In the genomic region with DNA sequence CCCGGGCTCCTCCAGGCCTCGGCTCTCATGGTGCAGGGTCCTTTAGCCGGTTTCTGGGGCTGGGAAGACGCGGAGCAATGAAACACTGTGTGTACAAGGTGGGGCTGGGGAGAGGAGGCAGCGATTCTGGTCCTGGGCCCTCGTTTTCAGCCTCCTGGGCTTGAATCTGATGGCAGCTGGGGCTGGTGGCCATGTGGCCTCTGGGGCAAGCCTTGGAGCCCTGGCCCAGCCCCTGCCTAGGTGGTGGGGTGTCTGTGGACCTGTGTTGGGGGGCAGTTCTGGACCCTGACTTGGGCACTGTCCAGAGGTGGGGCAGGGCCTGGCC, we compare ENCODE assay signal across 22 cellular contexts. TPM values are rescaled to one million over a fixed set of nuclear protein-coding genes. Genes with fewer than 3 reads are reported as not detected.
A peak's percentile ranks its signal among the peaks of the same experiment; 100 is the strongest.
DNase-seq lines count a peak whose midpoint lies in the region; ATAC-seq, FAIRE-seq and TF ChIP-seq lines count a peak whose summit lies in the region.
"Had no signal": no experiment of that assay in that cellular context is flagged by ENCODE, and none has a peak within 500 bp of the region (broad histone marks: within the 10 kb centered on the region; RNA-seq: fewer than 3 reads in every experiment).

No MANE protein-coding gene starts in this region.

- H2AFZ ChIP-seq in GM23338 (no peak overlapping the region), H1 (ENCODE audit: low read length) (no peak overlapping the region), trophoblast cell (ENCODE audit: insufficient read depth, low read length, poor library complexity) (no peak overlapping the region)

- H3K23ac ChIP-seq in H1 (ENCODE audit: insufficient read length): no peak overlapping the region
- H3K23ac ChIP-seq in trophoblast cell (ENCODE audit: low read length): no peak overlapping the region

- no peak for TF ChIP-seq POLR2A in H1 (IDR thresholded peaks at IDR 0.05; ENCODE audit: control extremely low read depth in 1 of 2, low read depth in 2 of 2, low read length in 2 of 2)

- H3K9ac ChIP-seq in BLaER1 (peak overlapping the region; percentile 30; the same call in 1 of the 2 replicates), H1 (replicated peaks in 1 of 4; ENCODE audit: extremely low read depth in 1 of 4, low read depth in 3 of 4, low read length in 3 of 4) (no peak overlapping the region), trophoblast cell (ENCODE audit: low read length) (no peak overlapping the region)

- H3K23me2 ChIP-seq in H1 (ENCODE audit: low read depth, low read length): peaks cover 21% of the 10 kb centered on the region

- H3K9me3 ChIP-seq in BLaER1: no peaks in the 10 kb centered on the region
- H3K9me3 ChIP-seq in H1 (ENCODE audit: insufficient read depth in 2 of 2, low read depth in 1 of 2, low read length in 1 of 2): no peaks in the 10 kb centered on the region
- H3K9me3 ChIP-seq in trophoblast cell (ENCODE audit: insufficient read depth, low read depth, low read length): peaks cover 11% of the 10 kb centered on the region
- H3K9me3 ChIP-seq: HAP-1 had no signal

- H2AK5ac ChIP-seq in H1 (ENCODE audit: low read depth, low read length): no peak overlapping the region
- no peak overlapping the region for H2AK5ac ChIP-seq in trophoblast cell (ENCODE audit: low read length)

- no peak for ATAC-seq in GM23338
- no peak for ATAC-seq in naive thymus-derived CD8-positive, alpha-beta T cell
- no peak for ATAC-seq in HG02973 (IDR thresholded peaks at IDR 0.05; ENCODE audit: unreplicated experiment)
- no peak for ATAC-seq in natural killer cell treated with Interleukin-12 subunit alpha and Interleukin-12 subunit beta and Interleukin-15 and Interleukin-18, amount 100 ng/mL, for 72 hours
- ATAC-seq in HG03196 (IDR thresholded peaks at IDR 0.05; ENCODE audit: unreplicated experiment): no peak

- peak overlapping the region; percentile 50 for H3K27ac ChIP-seq in BLaER1
- no peak overlapping the region for H3K27ac ChIP-seq in GM23338 (ENCODE audit: low read depth)
- H3K27ac ChIP-seq in H1 (ENCODE audit: low read depth, low read length): no peak overlapping the region
- no peak overlapping the region for H3K27ac ChIP-seq in trophoblast cell (ENCODE audit: low read depth, low read length)
- H3K27ac ChIP-seq: HL-60 had no signal

- H3K27me3 ChIP-seq in BLaER1 (peaks cover 34% of the 10 kb centered on the region), GM23338 (ENCODE audit: insufficient read depth) (peaks cover 79% of the 10 kb centered on the region), H1 (replicated peaks in 1 of 4; ENCODE audit: control insufficient read depth in 3 of 4, extremely low read depth in 1 of 4, insufficient read depth in 3 of 4, low read length in 3 of 4) (peaks cover 31 to 61% (median 55%) of the 10 kb centered on the region in 4 experiments), trophoblast cell (ENCODE audit: insufficient read depth, low read length) (peaks cover 58% of the 10 kb centered on the region)

- H2BK15ac ChIP-seq in H1 (ENCODE audit: low read length): peak overlapping the region; percentile 92; the same call in 1 of the 2 replicates

- H2BK12ac ChIP-seq in H1 (ENCODE audit: low read depth, low read length) (no peak overlapping the region), trophoblast cell (ENCODE audit: low read length) (no peak overlapping the region)

- H2BK5ac ChIP-seq in H1 (ENCODE audit: low read depth, low read length) (peak overlapping the region; percentile 24; the same call in 1 of the 2 replicates), trophoblast cell (ENCODE audit: low read depth, low read length, poor library complexity) (no peak overlapping the region)

- H3K27me3 Mint-ChIP-seq in GM23338 (ENCODE audit: insufficient read depth, low read depth, poor library complexity): peaks cover 70% of the 10 kb centered on the region
- H3K27me3 Mint-ChIP-seq in naive thymus-derived CD8-positive, alpha-beta T cell: peaks cover 0 to 2% (median 0%) of the 10 kb centered on the region in 5 donors
- peaks cover 0 to 4% of the 10 kb centered on the region in 2 donors for H3K27me3 Mint-ChIP-seq in natural killer cell treated with Interleukin-12 subunit alpha and Interleukin-12 subunit beta and Interleukin-15 and Interleukin-18, amount 100 ng/mL, for 72 hours

- H3K9me2 ChIP-seq in GM23338 (ENCODE audit: insufficient read depth): no peaks in the 10 kb centered on the region

- H3K56ac ChIP-seq in H1 (replicated peaks; ENCODE audit: insufficient read length, low read depth, low read length): no peak overlapping the region

- no peak overlapping the region for H4K12ac ChIP-seq in trophoblast cell (ENCODE audit: low read depth, low read length)

- POLR2A ChIA-PET in H1 (lab: Charles Lee; ENCODE audit: partially characterized antibody): interaction anchor here (1.6 to 9.3 kb wide), 2 partner anchors 15 to 104 kb away, joined by 3 to 70 read pairs; a partner anchor contains a TSS
- POLR2A ChIA-PET in naive thymus-derived CD8-positive, alpha-beta T cell (lab: Charles Lee): interaction anchor here (0.7 to 2.2 kb wide), 4 partner anchors 14 to 45 kb away, joined by 3 to 14 read pairs (median 6); no protein-coding TSS in a partner anchor

- TF ChIP-seq CTCF in GM23338 (conservative IDR thresholded peaks at IDR 0.05; ENCODE audit: low read depth in 2 of 2) (no peak), H1 (IDR thresholded peaks at IDR 0.05; ENCODE audit: control extremely low read depth in 1 of 3, insufficient read depth in 1 of 3, low read depth in 1 of 3, low read length in 3 of 3) (no peak)

- no peaks in the 10 kb centered on the region for H4K20me1 ChIP-seq in BLaER1
- H4K20me1 ChIP-seq in GM23338 (replicated peaks; ENCODE audit: insufficient read depth): no peaks in the 10 kb centered on the region
- H4K20me1 ChIP-seq in H1 (replicated peaks in 1 of 2; ENCODE audit: control insufficient read depth in 1 of 2, insufficient read depth in 2 of 2, low read length in 2 of 2): no peaks in the 10 kb centered on the region

- H2BK120ac ChIP-seq in H1 (replicated peaks; ENCODE audit: low read depth, low read length) (no peak overlapping the region), trophoblast cell (ENCODE audit: insufficient read depth, low read length, poor library complexity) (no peak overlapping the region)

- CTCF ChIA-PET in H1 (lab: Charles Lee; ENCODE audit: partially characterized antibody): interaction anchor here (0.6 to 41.5 kb wide), 5 partner anchors 15 to 323 kb away, joined by 3 to 778 read pairs (median 10); a partner anchor contains a TSS

- H3K27ac Mint-ChIP-seq in GM23338: no peak overlapping the region
- H3K27ac Mint-ChIP-seq in naive thymus-derived CD8-positive, alpha-beta T cell: peak overlapping the region in 7 of 10 donors; percentile 28 to 77 (median 72)
- H3K27ac Mint-ChIP-seq in natural killer cell treated with Interleukin-12 subunit alpha and Interleukin-12 subunit beta and Interleukin-15 and Interleukin-18, amount 100 ng/mL, for 72 hours: no peak overlapping the region
- H3K27ac Mint-ChIP-seq: CD14-positive monocyte had no signal

- H2BK20ac ChIP-seq in H1 (ENCODE audit: low read length): no peak overlapping the region

- H3K4me1 Mint-ChIP-seq in GM23338: peaks cover 61% of the 10 kb centered on the region
- H3K4me1 Mint-ChIP-seq in naive thymus-derived CD8-positive, alpha-beta T cell: peaks cover 20 to 57% (median 52%) of the 10 kb centered on the region in 4 donors
- peaks cover 9 to 11% of the 10 kb centered on the region in 2 donors for H3K4me1 Mint-ChIP-seq in natural killer cell treated with Interleukin-12 subunit alpha and Interleukin-12 subunit beta and Interleukin-15 and Interleukin-18, amount 100 ng/mL, for 72 hours (ENCODE audit: low read depth in 2 of 2)

- no peak for TF ChIP-seq EP300 in H1 (IDR thresholded peaks at IDR 0.05; ENCODE audit: borderline replicate concordance in 1 of 2, low read depth in 2 of 2, low read length in 2 of 2)

- H3K4me3 ChIP-seq in BLaER1 (peak overlapping the region; percentile 11; the same call in 1 of the 2 replicates), GM23338 (peak overlapping the region; percentile 85; the same call in 1 of the 2 replicates), H1 (ENCODE audit: extremely low read depth in 1 of 4, insufficient read depth in 2 of 4, low read depth in 3 of 4, low read length in 4 of 4) (peak overlapping the region in 2 of 4 experiments; percentile 10 to 71; a peak in 1 of 8 replicates), trophoblast cell (ENCODE audit: low read depth, low read length) (no peak overlapping the region)
- H3K4me3 ChIP-seq: HAP-1 had no signal

- H3K4me1 ChIP-seq in BLaER1 (peaks cover 69% of the 10 kb centered on the region), GM23338 (ENCODE audit: insufficient read depth) (peaks cover 77% of the 10 kb centered on the region), H1 (replicated peaks in 1 of 4; ENCODE audit: control insufficient read depth in 3 of 4, insufficient read depth in 4 of 4, low read length in 3 of 4) (peaks cover 5 to 73% (median 60%) of the 10 kb centered on the region in 4 experiments), trophoblast cell (ENCODE audit: control insufficient read depth in 1 of 2, insufficient read depth in 2 of 2, low read length in 2 of 2) (peaks cover 26 to 40% of the 10 kb centered on the region in 2 experiments)

- no peak for TF ChIP-seq RAD21 in H1 (IDR thresholded peaks at IDR 0.05 in 1 of 2, conservative IDR thresholded peaks at IDR 0.05 in 1 of 2; ENCODE audit: low read depth in 2 of 2, low read length in 2 of 2)

- H3K79me2 ChIP-seq in GM23338 (replicated peaks; ENCODE audit: insufficient read depth): no peaks in the 10 kb centered on the region
- no peaks in the 10 kb centered on the region for H3K79me2 ChIP-seq in H1 (ENCODE audit: control insufficient read depth in 1 of 2, insufficient read depth in 2 of 2, low read length in 2 of 2)
- H3K79me2 ChIP-seq in trophoblast cell (ENCODE audit: control insufficient read depth, insufficient read depth, low read length, poor library complexity): no peaks in the 10 kb centered on the region

- no peaks in the 10 kb centered on the region; the same call in 2 of the 3 replicates for H3K9me3 Mint-ChIP-seq in GM23338
- H3K9me3 Mint-ChIP-seq in naive thymus-derived CD8-positive, alpha-beta T cell: no peaks in the 10 kb centered on the region
- H3K9me3 Mint-ChIP-seq in natural killer cell treated with Interleukin-12 subunit alpha and Interleukin-12 subunit beta and Interleukin-15 and Interleukin-18, amount 100 ng/mL, for 72 hours: no peaks in the 10 kb centered on the region

- no peaks in the 10 kb centered on the region for H3K36me3 ChIP-seq in BLaER1
- H3K36me3 ChIP-seq in GM23338 (ENCODE audit: insufficient read depth): no peaks in the 10 kb centered on the region
- no peaks in the 10 kb centered on the region for H3K36me3 ChIP-seq in H1 (ENCODE audit: control insufficient read depth in 2 of 4, insufficient read depth in 4 of 4, low read length in 3 of 4)
- H3K36me3 ChIP-seq in trophoblast cell (ENCODE audit: control insufficient read depth in 1 of 2, insufficient read depth in 2 of 2, low read length in 2 of 2): no peaks in the 10 kb centered on the region
- H3K36me3 ChIP-seq: HAP-1 had no signal

- H3K79me1 ChIP-seq in H1 (ENCODE audit: low read depth, low read length): no peaks in the 10 kb centered on the region
- peaks cover 3% of the 10 kb centered on the region for H3K79me1 ChIP-seq in trophoblast cell (ENCODE audit: low read length)

- H3K4ac ChIP-seq in H1 (replicated peaks; ENCODE audit: insufficient read length, low read depth, low read length) (no peak overlapping the region), trophoblast cell (ENCODE audit: low read depth, low read length) (no peak overlapping the region)

- H3K4me2 ChIP-seq in BLaER1 (peak overlapping the region; percentile 88), GM23338 (peak overlapping the region; percentile 91), H1 (ENCODE audit: insufficient read depth in 1 of 2, low read depth in 2 of 2, low read length in 2 of 2) (peak overlapping the region; percentile 92 to 97), trophoblast cell (ENCODE audit: low read length) (no peak overlapping the region)

- no peak for FAIRE-seq in H1 (lab: Jason Lieb, UNC)
- FAIRE-seq: GM19239, HTR-8/SVneo had no signal

- DNase-seq in GM23338 (ENCODE audit: low spot score) (no peak), H1 (ENCODE audit: low read depth in 1 of 2, low spot score in 2 of 2) (no peak), trophoblast cell (no peak)
- no peak for DNase-seq in naive thymus-derived CD8-positive, alpha-beta T cell
- DNase-seq in natural killer cell treated with Interleukin-12 subunit alpha and Interleukin-12 subunit beta and Interleukin-15 and Interleukin-18, amount 100 ng/mL, for 72 hours (ENCODE audit: low spot score): no peak
- DNase-seq: DMS153, NCI-H1105, NCI-H1694, NCI-H446, SHP77 treated with DMSO at 0.1 percent for 48 hours had no signal

- 18% methylated on average over 7 of the region's 7 CpGs; no CpG with 5 or more reads in 1 of the 2 experiments for WGBS in H1 (ENCODE audit: extremely low coverage in 1 of 2, insufficient coverage in 1 of 2, insufficient read length in 1 of 2, insufficient replicate concordance in 2 of 2, low coverage in 1 of 2, low lambda C conversion rate in 2 of 2, missing lambda C conversion rate in 1 of 2), 2 experiments
- WGBS in trophoblast cell (ENCODE audit: extremely low coverage, insufficient coverage, insufficient read length): no CpG with 5 or more reads among the region's 7 CpGs

- H3F3A ChIP-seq in GM23338 (replicated peaks; ENCODE audit: low read depth): peaks cover 28% of the 10 kb centered on the region

- H4K91ac ChIP-seq in H1 (replicated peaks; ENCODE audit: insufficient read length, low read length): no peak overlapping the region
- no peak overlapping the region for H4K91ac ChIP-seq in trophoblast cell (ENCODE audit: low read depth, low read length)

- H3K14ac ChIP-seq in H1 (ENCODE audit: insufficient read length) (no peak overlapping the region), trophoblast cell (ENCODE audit: low read length) (no peak overlapping the region)

- H4K5ac ChIP-seq in H1 (ENCODE audit: insufficient read length, low read depth, low read length): no peak overlapping the region

- H4K8ac ChIP-seq in H1 (ENCODE audit: extremely low read depth, insufficient read depth, low read length): no peak overlapping the region
- no peak overlapping the region for H4K8ac ChIP-seq in trophoblast cell (ENCODE audit: low read depth, low read length)

- peak overlapping the region; percentile 54 for H3K4me3 Mint-ChIP-seq in GM23338
- H3K4me3 Mint-ChIP-seq in naive thymus-derived CD8-positive, alpha-beta T cell: peak overlapping the region in 1 of 10 donors; percentile 11
- no peak overlapping the region for H3K4me3 Mint-ChIP-seq in natural killer cell treated with Interleukin-12 subunit alpha and Interleukin-12 subunit beta and Interleukin-15 and Interleukin-18, amount 100 ng/mL, for 72 hours
- H3K4me3 Mint-ChIP-seq: CD14-positive monocyte had no signal

- peak overlapping the region; percentile 32; the same call in 1 of the 2 replicates for H3K18ac ChIP-seq in H1 (ENCODE audit: extremely low read depth, low read length)
- H3K18ac ChIP-seq in trophoblast cell (ENCODE audit: low read length): no peak overlapping the region

- no peaks in the 10 kb centered on the region; the same call in 2 of the 3 replicates for H3K36me3 Mint-ChIP-seq in GM23338 (ENCODE audit: low read depth)
- no peaks in the 10 kb centered on the region for H3K36me3 Mint-ChIP-seq in naive thymus-derived CD8-positive, alpha-beta T cell
- no peaks in the 10 kb centered on the region for H3K36me3 Mint-ChIP-seq in natural killer cell treated with Interleukin-12 subunit alpha and Interleukin-12 subunit beta and Interleukin-15 and Interleukin-18, amount 100 ng/mL, for 72 hours

RNA-seq across cellular contexts. Expression of a gene that starts 4.1 kb away (rescaled TPM):
- total RNA-seq in GM23338 (2014; rRNA removed; shearing (Covaris generic)): 8.7 and 12.3 TPM in 2 replicates
- polyA plus RNA-seq in GM23338 (2016; fragmentation: Nextera tagmentation; extraction: Ambion mirVana): 2.3 and 2.8 TPM in 2 replicates
- total RNA-seq in H1 (2021; fragmentation: NEBNext Ultra II Directional; extraction: Animal tissue kit (Norgen Biotek cat#: 25700)): 4.9 and 5.4 TPM in 2 replicates
- polyA plus RNA-seq in H1 (2011; rRNA removed): 4.6 and 4.7 TPM in 2 replicates
- polyA plus RNA-seq in H1 (2011; cell fraction: cytosol; rRNA removed): 3.7 TPM
- 3.7 TPM for polyA plus RNA-seq in H1 (2011; cell fraction: nucleus; rRNA removed)
- 3.2 to 6.3 TPM (median 4.8 TPM) in 4 replicates for polyA plus RNA-seq in H1 (2012, experiment 1 of 2)
- 4.5 TPM for polyA plus RNA-seq in H1 (2012, experiment 2 of 2)
- 5.4 TPM for polyA plus RNA-seq in H1 (2013, experiment 1 of 2)
- 5.7 TPM for polyA plus RNA-seq in H1 (2013, experiment 2 of 2)
- 1.3 TPM in 2 replicates for polyA minus RNA-seq in H1 (2011; rRNA and poly(A)+ RNA removed)
- 3.4 TPM for polyA minus RNA-seq in H1 (2011; cell fraction: cytosol; rRNA and poly(A)+ RNA removed)
- polyA minus RNA-seq in H1 (2011; cell fraction: nucleus; rRNA and poly(A)+ RNA removed): 2.7 TPM
- total RNA-seq in naive thymus-derived CD8-positive, alpha-beta T cell: 1 to 10 TPM; 3.4 to 3.7 TPM
- 1 to 10 TPM in 2 of 3 donors, under 1 TPM in 1; 0.28 to 2.8 (median 1.8) TPM for polyA plus RNA-seq in naive thymus-derived CD8-positive, alpha-beta T cell
- total RNA-seq in natural killer cell treated with Interleukin-12 subunit alpha and Interleukin-12 subunit beta and Interleukin-15 and Interleukin-18, amount 100 ng/mL, for 72 hours: under 1 TPM; 0.48 to 0.95 TPM
- polyA plus RNA-seq in trophoblast cell (2013): 0.07 and 0.11 TPM in 2 replicates
- total RNA-seq: LHCN-M2, OCI-LY7, RPMI7951 had no signal
- polyA plus RNA-seq: CD14-positive monocyte had no signal

RNA-seq across cellular contexts. Expression of a gene that starts 33.4 kb away (rescaled TPM):
- total RNA-seq in GM23338 (2014; rRNA removed; shearing (Covaris generic)): 65.9 and 75.4 TPM in 2 replicates
- 77.4 and 77.5 TPM in 2 replicates for polyA plus RNA-seq in GM23338 (2016; fragmentation: Nextera tagmentation; extraction: Ambion mirVana)
- total RNA-seq in H1 (2021; fragmentation: NEBNext Ultra II Directional; extraction: Animal tissue kit (Norgen Biotek cat#: 25700)): 92.6 and 95.3 TPM in 2 replicates
- 77.1 and 83.3 TPM in 2 replicates for polyA plus RNA-seq in H1 (2011; rRNA removed)
- polyA plus RNA-seq in H1 (2011; cell fraction: cytosol; rRNA removed): 73.6 TPM
- polyA plus RNA-seq in H1 (2011; cell fraction: nucleus; rRNA removed): 231 TPM
- 53.1 to 105 TPM (median 63.0 TPM) in 4 replicates for polyA plus RNA-seq in H1 (2012, experiment 1 of 2)
- polyA plus RNA-seq in H1 (2012, experiment 2 of 2): 42.5 TPM
- polyA plus RNA-seq in H1 (2013, experiment 1 of 2): 44.0 TPM
- 43.4 TPM for polyA plus RNA-seq in H1 (2013, experiment 2 of 2)
- 129 and 130 TPM in 2 replicates for polyA minus RNA-seq in H1 (2011; rRNA and poly(A)+ RNA removed)
- 56.7 TPM for polyA minus RNA-seq in H1 (2011; cell fraction: cytosol; rRNA and poly(A)+ RNA removed)
- polyA minus RNA-seq in H1 (2011; cell fraction: nucleus; rRNA and poly(A)+ RNA removed): 113 TPM
- 100 to 1,000 TPM; 199 to 210 TPM for total RNA-seq in naive thymus-derived CD8-positive, alpha-beta T cell
- polyA plus RNA-seq in naive thymus-derived CD8-positive, alpha-beta T cell: 10 to 100 TPM; 46.0 to 62.6 (median 49.0) TPM
- 100 to 1,000 TPM; 134 to 163 TPM for total RNA-seq in natural killer cell treated with Interleukin-12 subunit alpha and Interleukin-12 subunit beta and Interleukin-15 and Interleukin-18, amount 100 ng/mL, for 72 hours
- polyA plus RNA-seq in trophoblast cell (2013): 58.5 and 61.2 TPM in 2 replicates

RNA-seq across cellular contexts. Expression of a gene that starts 58.0 kb away (rescaled TPM):
- not detected in 2 replicates for total RNA-seq in GM23338 (2014; rRNA removed; shearing (Covaris generic))
- 0.47 and 0.82 TPM in 2 replicates for polyA plus RNA-seq in GM23338 (2016; fragmentation: Nextera tagmentation; extraction: Ambion mirVana)
- 0.26 TPM in 1 of 2 replicates, not detected in the other for total RNA-seq in H1 (2021; fragmentation: NEBNext Ultra II Directional; extraction: Animal tissue kit (Norgen Biotek cat#: 25700))
- not detected in 2 replicates for polyA plus RNA-seq in H1 (2011; rRNA removed)
- 0.03 TPM for polyA plus RNA-seq in H1 (2011; cell fraction: cytosol; rRNA removed)
- polyA plus RNA-seq in H1 (2011; cell fraction: nucleus; rRNA removed): 0.33 TPM
- polyA plus RNA-seq in H1 (2012, experiment 1 of 2): 9.6 to 20.9 TPM (median 19.9 TPM) in 4 replicates
- polyA plus RNA-seq in H1 (2012, experiment 2 of 2): 16.5 TPM
- polyA plus RNA-seq in H1 (2013, experiment 1 of 2): not detected
- not detected for polyA plus RNA-seq in H1 (2013, experiment 2 of 2)
- polyA minus RNA-seq in H1 (2011; rRNA and poly(A)+ RNA removed): not detected in 2 replicates
- polyA minus RNA-seq in H1 (2011; cell fraction: cytosol; rRNA and poly(A)+ RNA removed): not detected
- polyA minus RNA-seq in H1 (2011; cell fraction: nucleus; rRNA and poly(A)+ RNA removed): 0.60 TPM
- total RNA-seq in naive thymus-derived CD8-positive, alpha-beta T cell: under 1 TPM in 1 of 2 experiments, not detected in 1; 0.21 TPM
- 1 to 10 TPM in 2 of 3 donors, not detected in 1; 1.9 to 4.6 TPM for polyA plus RNA-seq in naive thymus-derived CD8-positive, alpha-beta T cell
- total RNA-seq in natural killer cell treated with Interleukin-12 subunit alpha and Interleukin-12 subunit beta and Interleukin-15 and Interleukin-18, amount 100 ng/mL, for 72 hours: 1 to 10 TPM in 1 of 2 donors, under 1 TPM in 1; 0.52 to 1.4 TPM
- polyA plus RNA-seq in trophoblast cell (2013): 0.05 TPM in 1 of 2 replicates, not detected in the other
- total RNA-seq: A673, LHCN-M2, RPMI7951 had no signal
- polyA plus RNA-seq: CD14-positive monocyte had no signal

Comparison
In these comparisons a context has a peak if more than half of its experiments do, and no peak if none do; other contexts are left out.
1. H3K27ac Mint-ChIP-seq: peak in naive thymus-derived CD8-positive, alpha-beta T cell (7 of 10); none in GM23338 (single experiment) and natural killer cell treated with Interleukin-12 subunit alpha and Interleukin-12 subunit beta and Interleukin-15 and Interleukin-18, amount 100 ng/mL, for 72 hours (0 of 2).